ENCODE assay signal across 1 cellular context in the genomic region with DNA sequence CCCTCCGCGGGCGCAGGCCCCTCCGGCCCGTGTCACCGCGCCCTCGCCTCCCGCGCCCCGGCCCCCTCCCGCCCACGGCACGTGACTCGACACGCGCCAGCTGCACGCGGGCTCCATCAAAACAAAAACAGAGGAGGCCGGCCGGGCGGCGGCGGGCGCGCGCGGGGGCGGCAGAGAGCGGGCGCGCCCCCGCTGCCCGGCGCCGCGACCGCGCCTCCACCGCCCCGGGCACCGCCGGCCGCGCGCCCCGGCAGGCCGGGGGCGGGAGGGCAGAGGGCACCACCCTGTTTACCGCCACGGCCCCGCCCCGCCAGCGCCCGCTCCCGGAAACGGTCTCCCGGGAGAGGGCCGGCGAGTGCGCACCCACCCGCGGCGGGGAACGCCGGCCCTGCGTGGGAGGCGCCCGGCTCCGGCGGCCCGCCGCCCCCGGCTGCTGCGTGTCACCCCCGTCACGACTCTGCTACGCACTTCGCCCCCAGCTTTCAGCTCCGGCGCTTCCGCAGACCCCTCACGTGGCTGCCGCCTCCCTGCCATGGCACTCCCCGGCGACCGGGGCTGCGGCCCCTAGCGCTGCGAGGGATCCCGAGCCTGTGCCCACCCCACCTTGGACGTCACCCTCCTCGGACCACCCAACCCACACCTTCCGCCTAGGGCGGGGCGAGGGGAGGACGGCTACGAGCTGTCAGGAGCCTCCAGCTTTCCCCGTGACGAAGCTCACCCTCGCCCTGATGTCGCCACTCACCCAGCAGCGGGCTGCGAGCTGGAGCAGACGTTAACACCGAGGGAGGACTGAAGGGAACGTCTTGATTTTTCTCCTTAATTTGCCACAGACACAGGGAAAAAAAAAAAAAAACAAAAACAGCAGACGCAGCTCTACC.
TF ChIP-seq lines count a peak whose summit lies in the region.

No MANE protein-coding gene starts in this region.

TF ChIP-seq in K562, 482 proteins besides CTCF, POLR2A, EP300 and RAD21 (continued from another document):
- TF ChIP-seq FOXA3 (CRISPR knock-in tag; conservative IDR thresholded peaks at IDR 0.05 in 1 of 2, IDR thresholded peaks at IDR 0.05 in 1 of 2) = peak in 1 of 2 experiments; percentile 67; a peak in 1 of 4 replicates
- TF ChIP-seq CHCHD3 (CRISPR knock-in tag; IDR thresholded peaks at IDR 0.05) = no peak
- TF ChIP-seq ZNF780A (CRISPR knock-in tag; IDR thresholded peaks at IDR 0.05) = no peak
- TF ChIP-seq, protein P1, sequence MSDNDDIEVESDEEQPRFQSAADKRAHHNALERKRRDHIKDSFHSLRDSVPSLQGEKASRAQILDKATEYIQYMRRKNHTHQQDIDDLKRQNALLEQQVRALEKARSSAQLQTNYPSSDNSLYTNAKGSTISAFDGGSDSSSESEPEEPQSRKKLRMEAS (CRISPR knock-in tag; IDR thresholded peaks at IDR 0.05) = peak; percentile 84; the same call in 1 of the 2 replicates
- 0 out of 2 replicates have a peak, but pooled peaks have one; percentile 25 for TF ChIP-seq ELF4 (CRISPR knock-in tag; IDR thresholded peaks at IDR 0.05)
- TF ChIP-seq BRCA1 (IDR thresholded peaks at IDR 0.05) = no peak
- peak; percentile 88; the same call in 1 of the 2 replicates for TF ChIP-seq BRCA1 (CRISPR knock-in tag; IDR thresholded peaks at IDR 0.05)
- peak; percentile 37; the same call in 1 of the 2 replicates for TF ChIP-seq CEBPB (tag; IDR thresholded peaks at IDR 0.05)
- peak; percentile 76; the same call in 1 of the 2 replicates for TF ChIP-seq ZNF224 (CRISPR knock-in tag; IDR thresholded peaks at IDR 0.05)
- TF ChIP-seq XRCC4 (IDR thresholded peaks at IDR 0.05; ENCODE audit: extremely low read depth, insufficient read depth, insufficient read length) = no peak
